In the genomic region with DNA sequence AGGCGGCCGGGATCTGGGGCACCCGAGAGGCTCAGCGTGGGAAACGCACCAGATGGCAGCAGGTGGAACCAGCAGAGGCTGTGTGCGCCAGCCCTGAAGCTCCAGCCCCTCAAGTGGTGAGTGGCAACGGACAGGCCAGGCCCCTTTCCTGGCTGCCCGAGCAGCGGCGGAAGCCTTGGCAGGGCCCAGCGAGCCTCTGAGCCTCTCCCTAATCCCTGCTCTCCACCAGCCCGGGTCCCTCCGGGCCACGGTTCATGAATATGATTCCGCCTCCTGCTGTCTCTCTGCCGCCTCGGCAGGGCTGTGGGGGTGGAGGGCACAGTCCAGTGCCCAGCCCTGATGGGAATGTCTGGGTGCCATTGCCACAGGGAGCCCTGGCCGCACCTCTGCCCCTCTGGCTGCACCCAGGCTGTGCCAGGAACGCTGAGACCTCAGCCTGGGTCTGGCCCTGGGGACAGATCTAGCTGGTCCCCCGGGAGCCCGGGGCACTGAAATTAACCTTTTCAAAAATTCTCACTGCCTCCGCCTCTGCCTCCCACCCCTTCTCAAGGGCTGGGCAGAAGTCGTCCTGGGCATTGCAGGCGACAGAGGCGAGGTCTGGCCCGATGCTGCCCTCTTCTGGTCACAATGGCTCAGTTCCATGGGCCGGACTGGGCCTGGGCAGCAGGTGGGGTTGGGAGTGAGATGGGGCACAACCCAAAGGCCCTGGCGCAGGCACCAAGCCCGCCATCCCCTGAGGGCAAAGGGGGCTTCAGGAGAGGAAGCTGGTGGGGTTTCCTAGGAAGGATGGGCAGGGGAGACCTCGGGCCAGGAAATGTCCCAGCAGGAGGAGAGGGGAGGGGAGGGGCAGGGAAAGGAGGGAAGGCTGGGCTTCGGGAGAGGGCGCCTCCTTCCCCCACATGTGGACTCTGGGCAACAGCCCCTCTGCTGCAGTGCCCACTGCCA, we compare ENCODE assay signal across 9 cellular contexts. TPM values are rescaled to one million over a fixed set of nuclear protein-coding genes. Genes with fewer than 3 reads are reported as not detected.
DNase-seq lines count a peak whose midpoint lies in the region; ATAC-seq lines count a peak whose summit lies in the region.
"Had no signal": no experiment of that assay in that cellular context is flagged by ENCODE, and none has a peak within 500 bp of the region (broad histone marks: within the 10 kb centered on the region; RNA-seq: fewer than 3 reads in every experiment).

No MANE protein-coding gene starts in this region.

- POLR2A ChIA-PET in T-cell (lab: Charles Lee), result interaction anchor here in 1 of 2 donors (0.5 kb wide), 1 partner anchor 19 kb away, joined by 5 read pairs; no protein-coding TSS in a partner anchor

- H3K4me3 ChIP-seq in right cardiac atrium (ENCODE audit: low read length) (no peak overlapping the region), aorta (ENCODE audit: low read length in 2 of 2) (peak overlapping the region in 1 of 2 donors; percentile 17)

- no peaks in the 10 kb centered on the region for H3K9me3 ChIP-seq in right cardiac atrium (ENCODE audit: control insufficient read depth, low read length)
- no peaks in the 10 kb centered on the region for H3K9me3 ChIP-seq in aorta (ENCODE audit: control insufficient read depth, low read length)

- H3K27ac ChIP-seq in right cardiac atrium (ENCODE audit: low read length) (no peak overlapping the region), aorta (ENCODE audit: low read depth in 1 of 2, low read length in 2 of 2) (peak overlapping the region in 1 of 2 donors; percentile 8)

- no peaks in the 10 kb centered on the region for H3K9me3 Mint-ChIP-seq in T-cell

- H3K27me3 ChIP-seq in right cardiac atrium (ENCODE audit: control insufficient read depth, insufficient read depth) (no peaks in the 10 kb centered on the region), aorta (ENCODE audit: control insufficient read depth in 1 of 2, insufficient read depth in 2 of 2, low read length in 1 of 2) (no peaks in the 10 kb centered on the region)

- H3K4me1 Mint-ChIP-seq in T-cell, result peaks cover 2 to 8% (median 6%) of the 10 kb centered on the region in 3 donors

- H3K36me3 Mint-ChIP-seq in T-cell, result no peaks in the 10 kb centered on the region

- no peaks in the 10 kb centered on the region for H3K4me1 ChIP-seq in right cardiac atrium (ENCODE audit: control insufficient read depth, insufficient read depth, low read length)
- no peaks in the 10 kb centered on the region for H3K4me1 ChIP-seq in aorta (ENCODE audit: control insufficient read depth in 1 of 2, insufficient read depth in 2 of 2, low read length in 2 of 2)

- H3K27ac Mint-ChIP-seq in T-cell, result no peak overlapping the region

- H3K36me3 ChIP-seq in aorta (ENCODE audit: control insufficient read depth in 1 of 2, insufficient read depth in 2 of 2, low read length in 1 of 2), result no peaks in the 10 kb centered on the region

- peak; percentile 66 for ATAC-seq in GM21717 (IDR thresholded peaks at IDR 0.05; ENCODE audit: unreplicated experiment)
- ATAC-seq in T-cell (replicated peaks in 1 of 4), result peak; percentile 87 to 94 (median 92)
- peak; percentile 93 to 94 for ATAC-seq in right cardiac atrium
- ATAC-seq in aorta (ENCODE audit: low FRiP score), result peak; percentile 90

- 12% methylated on average over 31 of the region's 32 CpGs for WGBS in right cardiac atrium
- 1 to 3% methylated on average over 30 to 31 of the region's 32 CpGs for WGBS in aorta, 2 donors

- peak; percentile 57 for DNase-seq in COR-L47 (lab: John Stamatoyannopoulos, UW)
- peak; percentile 96 for DNase-seq in NAMALWA (ENCODE audit: low spot score)
- peak; percentile 19 to 73 (median 58) for DNase-seq in T-cell
- DNase-seq in amniotic epithelial cell (ENCODE audit: low read depth), result peak; percentile 39
- peak; percentile 77 to 90 (median 88) for DNase-seq in right cardiac atrium
- peak; percentile 54 for DNase-seq in renal cortical epithelial cell (ENCODE audit: low read depth)
- DNase-seq in aorta, result peak; percentile 84 to 93

- CTCF ChIA-PET in T-cell (lab: Charles Lee), result no interaction called here

- H3K4me3 Mint-ChIP-seq in T-cell, result peak overlapping the region in 2 of 3 donors; percentile 35 to 52

- intact Hi-C loops in right cardiac atrium (cut with DNase I), result loop anchor here in 2 of 4 donors (5.0 to 10.0 kb wide), 3 partner anchors 109 to 319 kb away; partner anchors contain the start of gene UBAC1 (in 1 of the 2)
- intact Hi-C loops in aorta (cut with DNase I), result loop anchor here in 1 of 2 donors (10.0 kb wide), 1 partner anchor 109 kb away; no protein-coding TSS in a partner anchor

- H3K27me3 Mint-ChIP-seq in T-cell, result peaks cover 5 to 11% of the 10 kb centered on the region in 2 donors

RNA-seq across cellular contexts. Expression of gene CCDC187, which starts 20.3 kb away (rescaled TPM):
- total RNA-seq in T-cell (under 1 TPM in 4 of 5 donors, not detected in 1; 0.07 to 0.20 (median 0.09) TPM), right cardiac atrium (not detected), renal cortical epithelial cell (not detected in 2 replicates), aorta (not detected)
- polyA plus RNA-seq in right cardiac atrium (not detected), aorta (not detected)
- total RNA-seq: activated CD8-positive, alpha-beta memory T cell treated with anti-CD3 and anti-CD28 coated beads for 36 hours had no signal

RNA-seq across cellular contexts. Expression of gene QSOX2, which starts 38.0 kb away (rescaled TPM):
- 10 to 100 TPM; 14.1 to 19.4 (median 17.0) TPM for total RNA-seq in T-cell
- total RNA-seq in right cardiac atrium, result 1 to 10 TPM; 5.3 to 9.0 (median 7.5) TPM
- polyA plus RNA-seq in right cardiac atrium, result 4.5 TPM
- total RNA-seq in renal cortical epithelial cell, result 9.2 and 10.3 TPM in 2 replicates
- 1 to 10 TPM; 6.8 to 7.9 TPM for total RNA-seq in aorta
- polyA plus RNA-seq in aorta, result 1 to 10 TPM; 1.0 to 5.7 TPM

RNA-seq across cellular contexts. Expression of gene GPSM1, which starts 43.8 kb away (rescaled TPM):
- total RNA-seq in T-cell (10 to 100 TPM in 2 of 5 donors, 1 to 10 TPM in 3; 8.6 to 11.5 (median 9.7) TPM), right cardiac atrium (10 to 100 TPM; 46.3 to 90.6 (median 71.6) TPM), renal cortical epithelial cell (15.5 and 23.6 TPM in 2 replicates), aorta (10 to 100 TPM; 22.7 to 28.9 TPM)
- polyA plus RNA-seq in right cardiac atrium (73.3 TPM), aorta (10 to 100 TPM in 1 of 2 donors, 1 to 10 TPM in 1; 6.9 to 53.7 TPM)

Comparison
In these comparisons a context has a peak if more than half of its experiments do, and no peak if none do; other contexts are left out.
1. DNase-seq: peak in every context shown above with its lines; median percentile 96 in NAMALWA; 88 in aorta; 88 in right cardiac atrium; 58 in T-cell; 57 in COR-L47; 54 in renal cortical epithelial cell; 39 in amniotic epithelial cell.